Comparison of ENCODE assay signal across 9 cellular contexts in genomic region chr17:73949903-73950302, GRCh38.
"Had no signal": no experiment of that assay in that cellular context is flagged by ENCODE, and none has a peak within 500 bp of the region (broad histone marks: within the 10 kb centered on the region; RNA-seq: fewer than 3 reads in every experiment).

No MANE protein-coding gene starts in this region.

- FAIRE-seq: H54, HepG2 had no signal

- H3K27ac Mint-ChIP-seq: H9, IgD-negative memory B cell had no signal

- H3K4me3 ChIP-seq: GM23248 had no signal

- DNase-seq: GM23248, GOT3, HCEC 1CT, KBM-7 had no signal

- H3K9ac ChIP-seq: GM23248 had no signal

- H3K4me3 Mint-ChIP-seq: H9, IgD-negative memory B cell had no signal

- H3K9me3 Mint-ChIP-seq: H9, IgD-negative memory B cell had no signal

- H3K27ac ChIP-seq: GM23248, HL-60 had no signal
